In the genomic region with DNA sequence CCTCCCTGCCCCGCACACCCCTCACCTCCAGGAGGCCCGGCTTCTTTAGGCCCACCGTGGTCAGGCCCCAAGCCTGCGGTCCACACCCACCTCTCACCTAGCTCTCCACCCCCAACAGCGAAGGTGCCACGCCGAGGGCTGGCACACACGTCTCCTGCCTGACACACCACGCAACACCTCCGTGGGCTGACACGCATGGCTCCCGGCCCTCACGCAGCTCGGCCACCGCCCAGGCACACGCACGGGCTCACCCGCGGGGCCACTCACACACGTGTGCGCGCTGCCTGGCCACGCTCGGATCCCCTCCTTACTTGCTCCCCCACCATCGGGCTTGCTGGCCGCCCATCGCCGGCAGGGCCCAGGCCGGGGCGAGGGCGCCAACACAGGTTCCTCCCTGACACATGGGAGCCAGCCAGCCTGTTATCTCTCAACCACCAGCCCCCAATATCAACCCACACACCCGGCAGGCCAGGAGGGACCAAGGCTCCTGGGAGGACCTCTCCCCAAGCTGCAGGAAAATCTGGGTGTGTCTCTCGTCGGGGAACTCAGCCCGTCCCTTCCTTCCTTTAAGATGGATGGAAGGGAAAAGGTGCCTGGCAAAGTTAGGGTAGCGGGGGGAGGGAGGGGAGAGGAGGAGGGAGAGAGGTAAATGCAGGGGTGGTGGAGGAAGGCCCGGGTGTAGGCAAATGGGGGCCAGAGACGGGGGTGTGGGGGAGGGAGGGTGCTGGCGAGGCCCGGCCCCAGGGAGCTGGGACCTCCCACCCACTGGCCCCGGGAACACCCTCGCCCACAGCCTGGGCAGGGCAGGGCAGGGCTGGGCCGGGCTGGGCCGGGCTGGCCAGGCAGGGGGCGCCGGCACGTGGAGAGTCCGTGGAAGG, we compare ENCODE assay signal across 1 cellular context.
TF ChIP-seq lines count a peak whose summit lies in the region.

No MANE protein-coding gene starts in this region.

TF ChIP-seq in GM23338, 12 proteins besides CTCF, POLR2A, EP300 and RAD21 (continued from another document):
- TF ChIP-seq ETS1 (IDR thresholded peaks at IDR 0.05) = no peak
